Comparison of ENCODE assay signal across 12 cellular contexts in the genomic region with DNA sequence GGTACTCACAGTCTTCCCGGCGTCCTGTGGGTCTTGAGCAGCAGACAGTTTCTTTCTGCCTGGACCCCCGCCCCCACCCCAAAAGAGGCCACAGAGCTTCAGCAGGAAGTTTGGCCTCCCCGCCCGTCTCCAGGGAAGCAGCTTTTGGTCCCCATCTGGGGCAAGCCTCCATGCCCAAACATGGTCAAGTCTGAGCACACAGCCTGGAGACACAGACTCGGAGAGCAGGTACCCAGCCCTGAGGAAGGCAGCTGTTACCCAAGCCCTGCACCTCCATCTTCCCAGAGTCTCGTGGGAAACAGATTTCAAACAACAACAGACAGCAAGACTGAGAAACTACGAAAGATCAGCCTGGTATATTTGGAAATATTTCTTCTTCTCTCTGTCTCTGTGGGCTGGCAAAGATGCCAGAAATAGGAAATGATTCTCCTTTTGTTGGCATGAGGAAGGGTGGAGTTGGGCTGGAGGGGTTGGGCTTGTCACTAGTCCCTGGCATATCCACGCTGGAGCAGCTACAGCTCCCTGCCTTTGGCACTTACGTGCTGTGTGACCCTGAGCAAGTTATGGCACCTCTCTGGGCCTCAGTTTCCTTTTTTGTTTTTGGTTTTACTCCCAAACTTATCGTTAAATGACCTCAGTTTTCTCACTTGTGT. TPM values are rescaled to one million over a fixed set of nuclear protein-coding genes. Genes with fewer than 3 reads are reported as not detected.
A peak's percentile ranks its signal among the peaks of the same experiment; 100 is the strongest.
DNase-seq lines count a peak whose midpoint lies in the region; ATAC-seq, FAIRE-seq and TF ChIP-seq lines count a peak whose summit lies in the region.
"Had no signal": no experiment of that assay in that cellular context is flagged by ENCODE, and none has a peak within 500 bp of the region (broad histone marks: within the 10 kb centered on the region; RNA-seq: fewer than 3 reads in every experiment).

A gene with protein sequence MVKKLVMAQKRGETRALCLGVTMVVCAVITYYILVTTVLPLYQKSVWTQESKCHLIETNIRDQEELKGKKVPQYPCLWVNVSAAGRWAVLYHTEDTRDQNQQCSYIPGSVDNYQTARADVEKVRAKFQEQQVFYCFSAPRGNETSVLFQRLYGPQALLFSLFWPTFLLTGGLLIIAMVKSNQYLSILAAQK (minus strand): TSS at position 118 of the 653 bp plus-strand sequence. CDS start 3,920 bp downstream, outside the sequence.

- H3K4me1 ChIP-seq in GM12878 (ENCODE audit: control insufficient read depth, insufficient read depth, low read length) (peaks cover 21% of the 10 kb centered on the region), mesendoderm (ENCODE audit: control insufficient read depth, low read depth, low read length) (no peaks in the 10 kb centered on the region), testis (peaks cover 15% of the 10 kb centered on the region)

- H3K9me3 ChIP-seq in GM12878 (replicated peaks; ENCODE audit: control insufficient read depth, insufficient read depth, low read length) = no peaks in the 10 kb centered on the region
- no peaks in the 10 kb centered on the region for H3K9me3 ChIP-seq in testis

- no peak within 1 kb of the TSS for H3K4ac ChIP-seq in mesendoderm (ENCODE audit: low read depth, low read length)

- H3K4me3 ChIP-seq in GM12878 (peak within 1 kb of the TSS; percentile 5; the same call in 1 of the 2 replicates), mesendoderm (ENCODE audit: low read length) (no peak within 1 kb of the TSS), testis (peak within 1 kb of the TSS; percentile 2 to 50)

- no peak for TF ChIP-seq EP300 in GM12878 (IDR thresholded peaks at IDR 0.05; ENCODE audit: borderline replicate concordance in 1 of 2, control insufficient read depth in 1 of 2, low read depth in 2 of 2, low read length in 2 of 2)

- no peak for TF ChIP-seq RAD21 in GM12878 (IDR thresholded peaks at IDR 0.05; ENCODE audit: insufficient read depth, low read depth, low read length)

- H2BK5ac ChIP-seq in mesendoderm (ENCODE audit: low read length) = no peak within 1 kb of the TSS

- DNase-seq in GM12878 (ENCODE audit: low read depth, low spot score) = no peak
- peak; percentile 37 for DNase-seq in mesendoderm
- DNase-seq in testis = no peak
- no peak for DNase-seq in D721Med (ENCODE audit: insufficient read length, low spot score)
- DNase-seq: NCI-H526 had no signal

- RAD21 ChIA-PET in GM12878 (lab: Charles Lee; ENCODE audit: unreplicated experiment) = interaction anchor here (1.2 to 4.2 kb wide), 8 partner anchors 14 to 163 kb away, joined by 3 to 21 read pairs (median 7); a partner anchor contains a TSS

- TF ChIP-seq POLR2A in GM12878 (IDR thresholded peaks at IDR 0.05; ENCODE audit: low read depth, low read length) (no peak), testis (IDR thresholded peaks at IDR 0.05) (no peak)

- H3K56ac ChIP-seq in mesendoderm (ENCODE audit: low read length) = peak within 1 kb of the TSS; percentile 0

- peak within 1 kb of the TSS; percentile 22; the same call in 1 of the 2 replicates for H3K27ac ChIP-seq in GM12878 (ENCODE audit: control insufficient read depth, insufficient read depth)
- H3K27ac ChIP-seq in mesendoderm (ENCODE audit: low read depth, low read length) = no peak within 1 kb of the TSS
- H3K27ac ChIP-seq in testis = peak within 1 kb of the TSS; percentile 84 to 85

- H2AK5ac ChIP-seq in mesendoderm (ENCODE audit: low read length) = no peak within 1 kb of the TSS

- H4K20me1 ChIP-seq in GM12878 (ENCODE audit: control insufficient read depth, insufficient read depth) = no peaks in the 10 kb centered on the region

- peak within 1 kb of the TSS; percentile 64 for H2AFZ ChIP-seq in GM12878 (ENCODE audit: control insufficient read depth, low read depth, low read length)

- no peak for TF ChIP-seq CTCF in GM12878 (IDR thresholded peaks at IDR 0.05 in 2 of 3, conservative IDR thresholded peaks at IDR 0.05 in 1 of 3; ENCODE audit: control insufficient read depth in 2 of 3, extremely low read depth in 1 of 3, insufficient read depth in 1 of 3, low read depth in 3 of 3, low read length in 3 of 3)
- TF ChIP-seq CTCF in testis (IDR thresholded peaks at IDR 0.05) = no peak
- no peak for TF ChIP-seq CTCF in D721Med (IDR thresholded peaks at IDR 0.05; ENCODE audit: insufficient read depth, missing control alignments)

- no peaks in the 10 kb centered on the region for H3K36me3 ChIP-seq in GM12878 (ENCODE audit: control insufficient read depth in 2 of 2, insufficient read depth in 2 of 2, low read length in 1 of 2)
- no peaks in the 10 kb centered on the region for H3K36me3 ChIP-seq in mesendoderm (ENCODE audit: control insufficient read depth, insufficient read depth, low read length)
- no peaks in the 10 kb centered on the region for H3K36me3 ChIP-seq in testis (ENCODE audit: low read depth, missing control alignments)

- H3K4me2 ChIP-seq in GM12878 (ENCODE audit: control insufficient read depth, insufficient read depth) (peak within 1 kb of the TSS; percentile 46), mesendoderm (ENCODE audit: low read length) (no peak within 1 kb of the TSS)

- H3K9ac ChIP-seq in GM12878 (ENCODE audit: control insufficient read depth, insufficient read depth, low read length) (peak within 1 kb of the TSS; percentile 49), mesendoderm (ENCODE audit: low read length) (no peak within 1 kb of the TSS)

- intact Hi-C loops in GM12878 (cut with micrococcal nuclease; ENCODE audit: unreplicated experiment) = loop anchor here (5.0 kb wide), 1 partner anchor 57 kb away; no protein-coding TSS in a partner anchor
- intact Hi-C loops in testis (cut with DNase I; ENCODE audit: low total_unique reads) = no loop called here

- SMC1A ChIA-PET in GM12878 (lab: Charles Lee; ENCODE audit: uncharacterized antibody, unreplicated experiment) = interaction anchor here (0.6 to 3.6 kb wide), 15 partner anchors 9 to 736 kb away, joined by 3 to 16 read pairs (median 4); no protein-coding TSS in a partner anchor

- no peak within 1 kb of the TSS for H2BK120ac ChIP-seq in mesendoderm (ENCODE audit: low read depth, low read length)

- POLR2A ChIA-PET in GM12878 (lab: Charles Lee) = interaction anchor here (0.6 to 1.2 kb wide), 4 partner anchors 9 to 999 kb away, joined by 3 to 4 read pairs (median 4); no protein-coding TSS in a partner anchor

- no peak within 1 kb of the TSS for H2BK15ac ChIP-seq in mesendoderm (replicated peaks; ENCODE audit: low read depth)

- H3K27me3 ChIP-seq in GM12878 (replicated peaks in 1 of 2; ENCODE audit: control insufficient read depth in 2 of 2, insufficient read depth in 2 of 2, low read length in 1 of 2) = no peaks in the 10 kb centered on the region
- no peaks in the 10 kb centered on the region for H3K27me3 ChIP-seq in mesendoderm (ENCODE audit: insufficient read depth, low read length, poor library complexity)
- H3K27me3 ChIP-seq in testis = no peaks in the 10 kb centered on the region

- ATAC-seq in GM21737 (IDR thresholded peaks at IDR 0.05; ENCODE audit: unreplicated experiment) (peak; percentile 46), GM12878 (peak; percentile 57), HG02852 (IDR thresholded peaks at IDR 0.05; ENCODE audit: unreplicated experiment) (no peak), GM19023 (IDR thresholded peaks at IDR 0.05; ENCODE audit: unreplicated experiment) (no peak), HG02885 (IDR thresholded peaks at IDR 0.05; ENCODE audit: poor library complexity, unreplicated experiment) (no peak)

- no peaks in the 10 kb centered on the region for H3K79me2 ChIP-seq in GM12878 (ENCODE audit: control insufficient read depth, insufficient read depth, low read length)
- H3K79me2 ChIP-seq in mesendoderm (ENCODE audit: control insufficient read depth, insufficient read depth, low read length) = no peaks in the 10 kb centered on the region

- CTCF ChIA-PET in GM12878 (lab: Yijun Ruan, JAX) = interaction anchor here (0.6 to 2.3 kb wide), 8 partner anchors 8 to 58 kb away, joined by 3 to 15 read pairs (median 4); no protein-coding TSS in a partner anchor

- no peak for FAIRE-seq in GM12878 (lab: Jason Lieb, UNC)
- no peak for FAIRE-seq in D721Med (lab: Jason Lieb, UNC)
- FAIRE-seq: colon, GM19239 had no signal

- BruUV-seq in GM12878 (replicated peaks; lab: Mats Ljungman, UMichigan) = TSS peak; percentile 82

- WGBS in GM12878 (ENCODE audit: insufficient coverage, insufficient replicate concordance, low lambda C conversion rate, missing lambda C conversion rate) = 15% methylated on average over 11 of the region's 11 CpGs
- no CpG with 5 or more reads among the region's 11 CpGs for WGBS in mesendoderm (ENCODE audit: extremely low coverage, insufficient coverage, low lambda C conversion rate)
- WGBS in testis, 2 donors = 49 to 56% methylated on average over 11 of the region's 11 CpGs

- H4K8ac ChIP-seq in mesendoderm (ENCODE audit: low read depth, low read length) = no peak within 1 kb of the TSS

- in situ Hi-C loops in GM12878 (cut with MboI) = no loop called here

- no peaks in the 10 kb centered on the region for H3K79me1 ChIP-seq in mesendoderm (ENCODE audit: low read length)

- H4K5ac ChIP-seq in mesendoderm (ENCODE audit: low read length) = no peak within 1 kb of the TSS

- H3K23ac ChIP-seq in mesendoderm (ENCODE audit: low read length) = no peak within 1 kb of the TSS

- H3K18ac ChIP-seq in mesendoderm (ENCODE audit: low read length) = no peak within 1 kb of the TSS

TF ChIP-seq in GM12878, 131 proteins besides CTCF, POLR2A, EP300 and RAD21 (continues in another document):
- TF ChIP-seq NR2C1 (IDR thresholded peaks at IDR 0.05) (no peak), TCF7 (IDR thresholded peaks at IDR 0.05; ENCODE audit: borderline replicate concordance) (no peak)

RNA-seq across cellular contexts. Expression of the gene that starts here (rescaled TPM):
- total RNA-seq in GM12878 (2013; cell fraction: nucleolus; rRNA removed) = 3.4 and 4.6 TPM in 2 replicates
- total RNA-seq in GM12878 (2014; rRNA removed) (1.9 and 2.5 TPM in 2 replicates), GM12878 (2014; rRNA removed; fragmentation: Illumina TruSeq; extraction: Trizol) (1.6 and 1.9 TPM in 2 replicates), GM12878 (2021) (3.5 and 3.8 TPM in 2 replicates), testis (1 to 10 TPM; 2.5 to 3.1 TPM)
- polyA plus RNA-seq in GM12878 (2011; ENCODE audit: low read depth) = 0.73 TPM
- polyA plus RNA-seq in GM12878 (2011; rRNA removed) (1.2 TPM in 2 replicates), GM12878 (2014; fragmentation: Illumina TruSeq; extraction: Trizol) (1.9 and 3.6 TPM in 2 replicates), GM12878 (2014; fragmentation: Nextera tagmentation; extraction: Ambion mirVana) (1 to 10 TPM; 2.3 to 2.8 TPM), GM12878 (2014; rRNA removed) (2.7 and 2.9 TPM in 2 replicates), GM12878 (2016; fragmentation: Nextera tagmentation; extraction: Ambion mirVana) (1 to 10 TPM; 2.5 to 3.4 TPM), testis (ENCODE audit: insufficient read depth, low read depth, low replicate concordance) (4.6 TPM)
- 1.8 TPM in 2 replicates for polyA plus RNA-seq in GM12878 (2011; cell fraction: cytosol; rRNA removed)
- polyA plus RNA-seq in GM12878 (2011; cell fraction: nucleus; rRNA removed) = 6.1 TPM in 2 replicates
- polyA plus RNA-seq in GM12878 (2012) = 0.87 and 1.7 TPM in 2 replicates
- 3.5 and 3.7 TPM in 2 replicates for polyA minus RNA-seq in GM12878 (2011; rRNA and poly(A)+ RNA removed)
- 0.31 and 0.40 TPM in 2 replicates for polyA minus RNA-seq in GM12878 (2011; cell fraction: cytosol; rRNA and poly(A)+ RNA removed)
- polyA minus RNA-seq in GM12878 (2011; cell fraction: nucleus; rRNA and poly(A)+ RNA removed) = 1.2 and 3.2 TPM in 2 replicates
- 0.48 TPM for polyA plus RNA-seq in mesendoderm (2013, experiment 1 of 2)
- polyA plus RNA-seq in mesendoderm (2013, experiment 2 of 2) = 0.42 TPM
- total RNA-seq: T-helper 2 cell treated with Interferon-gamma antibody and Interleukin-4, amounts not matched to agents 100 ng/mL and 5 ng/mL, for 36 hours had no signal

Comparison
In these comparisons a context has a peak if more than half of its experiments do, and no peak if none do; other contexts are left out.
1. ATAC-seq: peak in GM21737 (single experiment) and GM12878 (single experiment); none in HG02852 (single experiment), GM19023 (single experiment) and HG02885 (single experiment).